In the genomic region with DNA sequence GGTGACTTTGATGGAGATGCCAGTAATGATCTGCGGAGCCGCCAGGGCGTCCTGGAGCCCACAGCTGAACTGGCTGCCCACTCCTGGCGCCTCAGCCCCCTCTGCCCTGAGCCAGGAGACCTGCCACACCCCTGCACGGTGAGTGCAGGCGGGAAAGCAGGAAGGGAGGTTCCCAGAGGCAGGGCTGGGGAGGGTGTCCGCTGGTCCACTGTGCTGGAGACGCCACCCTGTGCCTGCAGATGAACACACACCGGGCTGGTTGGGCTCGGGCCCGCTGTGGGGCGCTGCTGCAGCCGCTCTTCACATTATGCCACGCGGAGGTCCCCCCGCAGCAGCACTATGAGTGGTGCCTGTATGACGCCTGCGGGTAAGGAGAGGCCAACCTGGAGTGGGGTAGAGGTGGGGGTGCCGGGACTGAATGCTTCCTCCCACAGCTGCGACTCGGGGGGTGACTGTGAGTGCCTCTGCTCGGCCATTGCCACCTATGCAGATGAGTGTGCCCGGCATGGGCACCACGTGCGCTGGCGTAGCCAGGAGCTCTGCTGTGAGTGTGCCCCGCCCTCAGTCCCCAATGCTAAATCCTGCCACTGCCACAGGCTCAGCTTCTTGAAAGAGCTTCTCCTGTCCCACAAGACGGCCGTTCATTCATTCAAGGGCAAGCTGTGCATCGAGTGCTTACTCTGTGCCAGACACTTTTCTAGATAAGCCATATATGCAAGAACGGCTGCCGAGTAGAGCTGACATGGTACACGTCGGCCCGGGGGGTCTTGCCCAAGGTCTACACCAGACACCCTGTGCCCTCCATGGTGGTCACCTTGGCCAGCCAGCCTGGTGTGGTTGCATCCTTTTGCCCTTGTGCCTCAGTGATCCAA, we compare ENCODE assay signal across 11 cellular contexts. TPM values are rescaled to one million over a fixed set of nuclear protein-coding genes. Genes with fewer than 3 reads are reported as not detected.
DNase-seq lines count a peak whose midpoint lies in the region; ATAC-seq and TF ChIP-seq lines count a peak whose summit lies in the region.
"Had no signal": no experiment of that assay in that cellular context is flagged by ENCODE, and none has a peak within 500 bp of the region (broad histone marks: within the 10 kb centered on the region; RNA-seq: fewer than 3 reads in every experiment).

No MANE protein-coding gene starts in this region.

- H3K4me1 Mint-ChIP-seq in activated T-cell treated with anti-CD3 and anti-CD28 coated beads, Interleukin-2, amount 50 U/mL, for 24 hours (ENCODE audit: low read depth) = peaks cover 9% of the 10 kb centered on the region
- H3K4me1 Mint-ChIP-seq in stimulated activated naive CD8-positive, alpha-beta T cell treated with anti-CD3 and anti-CD28 coated beads, Interleukin-15, amount 100 ng/mL, for 72 hours = peaks cover 7% of the 10 kb centered on the region
- H3K4me1 Mint-ChIP-seq: nephron had no signal

- H3K9me3 Mint-ChIP-seq in activated T-cell treated with anti-CD3 and anti-CD28 coated beads, Interleukin-2, amount 50 U/mL, for 24 hours = no peaks in the 10 kb centered on the region
- H3K9me3 Mint-ChIP-seq in stimulated activated naive CD8-positive, alpha-beta T cell treated with anti-CD3 and anti-CD28 coated beads, Interleukin-15, amount 100 ng/mL, for 72 hours = no peaks in the 10 kb centered on the region
- H3K9me3 Mint-ChIP-seq: nephron had no signal

- H3K36me3 Mint-ChIP-seq in activated T-cell treated with anti-CD3 and anti-CD28 coated beads, Interleukin-2, amount 50 U/mL, for 24 hours (ENCODE audit: low read depth) = no peaks in the 10 kb centered on the region

- peak; percentile 47 for ATAC-seq in foreskin keratinocyte
- peak; percentile 68 for ATAC-seq in stimulated activated naive CD8-positive, alpha-beta T cell treated with anti-CD3 and anti-CD28 coated beads, Interleukin-15, amount 100 ng/mL, for 72 hours

- no peak for TF ChIP-seq POLR2A in uterus (IDR thresholded peaks at IDR 0.05)

- intact Hi-C loops in uterus (cut with DNase I; ENCODE audit: low total_unique reads) = no loop called here

- no peak overlapping the region for H3K4me3 Mint-ChIP-seq in activated T-cell treated with anti-CD3 and anti-CD28 coated beads, Interleukin-2, amount 50 U/mL, for 24 hours
- no peak overlapping the region for H3K4me3 Mint-ChIP-seq in stimulated activated naive CD8-positive, alpha-beta T cell treated with anti-CD3 and anti-CD28 coated beads, Interleukin-15, amount 100 ng/mL, for 72 hours

- H3K4me3 ChIP-seq in uterus = no peak overlapping the region

- no peaks in the 10 kb centered on the region for H3K9me3 ChIP-seq in uterus

- H3K27me3 ChIP-seq in foreskin keratinocyte = peaks cover 52% of the 10 kb centered on the region
- no peaks in the 10 kb centered on the region for H3K27me3 ChIP-seq in uterus

- H3K4me1 ChIP-seq in foreskin keratinocyte (no peaks in the 10 kb centered on the region), uterus (no peaks in the 10 kb centered on the region)

- H3K27ac ChIP-seq in foreskin keratinocyte = no peak overlapping the region
- no peak overlapping the region for H3K27ac ChIP-seq in uterus

- peaks cover 37% of the 10 kb centered on the region for H3K27me3 Mint-ChIP-seq in activated T-cell treated with anti-CD3 and anti-CD28 coated beads, Interleukin-2, amount 50 U/mL, for 24 hours
- peaks cover 48% of the 10 kb centered on the region for H3K27me3 Mint-ChIP-seq in stimulated activated naive CD8-positive, alpha-beta T cell treated with anti-CD3 and anti-CD28 coated beads, Interleukin-15, amount 100 ng/mL, for 72 hours

- peak; percentile 56 for DNase-seq in activated T-cell treated with anti-CD3 and anti-CD28 coated beads, Interleukin-2, amount 50 U/mL, for 24 hours
- DNase-seq in activated T-cell treated with anti-CD3 and anti-CD28 coated beads, Interleukin-2, amount 50 U/mL, for 1 hour = no peak
- DNase-seq in OCI-M1 (lab: John Stamatoyannopoulos, UW) (peak; percentile 67), foreskin keratinocyte (no peak), uterus (no peak), inferior parietal cortex (ENCODE audit: extremely low spot score) (no peak)
- peak in 1 of 2 donors; percentile 48 for DNase-seq in stimulated activated naive CD8-positive, alpha-beta T cell treated with anti-CD3 and anti-CD28 coated beads, Interleukin-15, amount 100 ng/mL, for 72 hours
- no peak for DNase-seq in activated effector memory CD4-positive, alpha-beta T cell treated with anti-CD3 and anti-CD28 coated beads, Interleukin-2, amount 50 U/mL, for 16 hours
- DNase-seq: activated gamma-delta T cell, SHP77 treated with DMSO at 0.1 percent for 48 hours had no signal

- H3K36me3 ChIP-seq in uterus = no peaks in the 10 kb centered on the region

- TF ChIP-seq CTCF in foreskin keratinocyte (conservative IDR thresholded peaks at IDR 0.05) (peak; percentile 51), uterus (IDR thresholded peaks at IDR 0.05) (peak in 2 of 4 experiments; percentile 13 to 14)

- H3K27ac Mint-ChIP-seq in activated T-cell treated with anti-CD3 and anti-CD28 coated beads, Interleukin-2, amount 50 U/mL, for 24 hours = no peak overlapping the region
- no peak overlapping the region for H3K27ac Mint-ChIP-seq in stimulated activated naive CD8-positive, alpha-beta T cell treated with anti-CD3 and anti-CD28 coated beads, Interleukin-15, amount 100 ng/mL, for 72 hours
- H3K27ac Mint-ChIP-seq: nephron had no signal

RNA-seq across cellular contexts. Expression of gene ZNF467, which starts 14.3 kb away (rescaled TPM):
- total RNA-seq in foreskin keratinocyte (0.35 and 0.48 TPM in 2 replicates), uterus (10 to 100 TPM in 3 of 4 donors, 1 to 10 TPM in 1; 5.2 to 23.6 (median 14.3) TPM)
- 0.48 and 0.66 TPM in 2 replicates for polyA plus RNA-seq in foreskin keratinocyte

RNA-seq across cellular contexts. Expression of gene ZNF862, which starts 50.5 kb away (rescaled TPM):
- total RNA-seq in foreskin keratinocyte (3.7 and 5.1 TPM in 2 replicates), uterus (10 to 100 TPM in 2 of 4 donors, 1 to 10 TPM in 2; 1.8 to 39.4 (median 14.6) TPM)
- 1.2 and 1.7 TPM in 2 replicates for polyA plus RNA-seq in foreskin keratinocyte

Comparison
In these comparisons a context has a peak if more than half of its experiments do, and no peak if none do; other contexts are left out.
1. DNase-seq: peak in activated T-cell treated with anti-CD3 and anti-CD28 coated beads, Interleukin-2, amount 50 U/mL, for 24 hours (single experiment) and OCI-M1 (single experiment); none in activated T-cell treated with anti-CD3 and anti-CD28 coated beads, Interleukin-2, amount 50 U/mL, for 1 hour (single experiment), foreskin keratinocyte (0 of 2), activated effector memory CD4-positive, alpha-beta T cell treated with anti-CD3 and anti-CD28 coated beads, Interleukin-2, amount 50 U/mL, for 16 hours (single experiment), uterus (0 of 2) and inferior parietal cortex (single experiment).